In the genomic region with DNA sequence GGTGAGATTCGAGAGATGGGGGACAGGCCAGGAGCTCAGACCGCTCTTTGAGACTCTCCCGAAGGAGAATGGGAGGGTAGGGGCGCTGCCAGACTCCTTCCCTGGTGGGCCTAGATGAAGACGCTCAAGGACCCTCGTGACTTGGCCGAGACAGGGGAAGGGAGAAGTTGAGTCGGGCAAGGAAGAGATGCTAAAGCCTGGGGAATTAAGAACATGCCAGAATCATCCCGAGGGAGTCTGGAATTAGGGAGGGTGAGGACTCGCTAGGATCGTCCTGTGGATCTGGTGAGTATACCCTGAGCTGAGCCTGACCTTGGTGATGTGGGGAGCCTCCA, we compare ENCODE assay signal across 9 cellular contexts. TPM values are rescaled to one million over a fixed set of nuclear protein-coding genes. Genes with fewer than 3 reads are reported as not detected.
DNase-seq lines count a peak whose midpoint lies in the region; ATAC-seq and TF ChIP-seq lines count a peak whose summit lies in the region.
"Had no signal": no experiment of that assay in that cellular context is flagged by ENCODE, and none has a peak within 500 bp of the region (broad histone marks: within the 10 kb centered on the region; RNA-seq: fewer than 3 reads in every experiment).

No MANE protein-coding gene starts in this region.

- H3K4me1 Mint-ChIP-seq in IgD-negative memory B cell, result peaks cover 0 to 8% (median 6%) of the 10 kb centered on the region in 3 donors
- peaks cover 13% of the 10 kb centered on the region for H3K4me1 Mint-ChIP-seq in central memory CD8-positive, alpha-beta T cell
- H3K4me1 Mint-ChIP-seq in naive thymus-derived CD8-positive, alpha-beta T cell, result peaks cover 6 to 19% (median 16%) of the 10 kb centered on the region in 4 donors

- peak overlapping the region; percentile 68 to 94 (median 86) for H3K4me3 Mint-ChIP-seq in IgD-negative memory B cell
- peak overlapping the region; percentile 82 for H3K4me3 Mint-ChIP-seq in central memory CD8-positive, alpha-beta T cell
- peak overlapping the region; percentile 78 to 90 (median 85) for H3K4me3 Mint-ChIP-seq in naive thymus-derived CD8-positive, alpha-beta T cell

- peaks cover 51% of the 10 kb centered on the region for H3K36me3 ChIP-seq in BE2C

- peak overlapping the region; percentile 92 for H3K4me3 ChIP-seq in BE2C (ENCODE audit: low read depth, low read length)

- H3K27ac Mint-ChIP-seq in IgD-negative memory B cell, result peak overlapping the region in 2 of 3 donors; percentile 53 to 65
- no peak overlapping the region for H3K27ac Mint-ChIP-seq in central memory CD8-positive, alpha-beta T cell (ENCODE audit: low read depth)
- peak overlapping the region in 2 of 10 donors; percentile 60 to 89 for H3K27ac Mint-ChIP-seq in naive thymus-derived CD8-positive, alpha-beta T cell

- H3K36me3 Mint-ChIP-seq in IgD-negative memory B cell, result peaks cover 2% of the 10 kb centered on the region
- peaks cover 34% of the 10 kb centered on the region for H3K36me3 Mint-ChIP-seq in central memory CD8-positive, alpha-beta T cell (ENCODE audit: insufficient read depth)
- peaks cover 0 to 36% (median 3%) of the 10 kb centered on the region in 3 donors for H3K36me3 Mint-ChIP-seq in naive thymus-derived CD8-positive, alpha-beta T cell

- no peak for ATAC-seq in central memory CD8-positive, alpha-beta T cell (replicated peaks; ENCODE audit: extremely low read depth, poor library complexity, severe bottlenecking)
- ATAC-seq in naive thymus-derived CD8-positive, alpha-beta T cell, result no peak
- ATAC-seq in HG02840 (IDR thresholded peaks at IDR 0.05; ENCODE audit: low FRiP score, unreplicated experiment), result no peak
- no peak for ATAC-seq in left lobe of liver

- DNase-seq in BE2C, result no peak
- no peak for DNase-seq in central memory CD8-positive, alpha-beta T cell (ENCODE audit: low spot score in 2 of 2)
- DNase-seq in naive thymus-derived CD8-positive, alpha-beta T cell, result no peak
- no peak for DNase-seq in activated CD8-positive, alpha-beta memory T cell treated with anti-CD3 and anti-CD28 coated beads, Interleukin-2, amount 50 U/mL, for 4 hours
- no peak for DNase-seq in AG20443 (ENCODE audit: low spot score)
- DNase-seq in left lobe of liver (ENCODE audit: low spot score), result no peak

- no peaks in the 10 kb centered on the region for H3K9me3 ChIP-seq in BE2C

- no peaks in the 10 kb centered on the region for H3K9me3 Mint-ChIP-seq in IgD-negative memory B cell
- no peaks in the 10 kb centered on the region for H3K9me3 Mint-ChIP-seq in central memory CD8-positive, alpha-beta T cell
- no peaks in the 10 kb centered on the region for H3K9me3 Mint-ChIP-seq in naive thymus-derived CD8-positive, alpha-beta T cell

- POLR2A ChIA-PET in naive thymus-derived CD8-positive, alpha-beta T cell (lab: Charles Lee), result interaction anchor here (0.6 to 1.6 kb wide), 4 partner anchors 9 to 450 kb away, joined by 3 to 4 read pairs (median 4); partner anchors contain the start of genes SNX21 and SYS1

- no peaks in the 10 kb centered on the region for H3K4me1 ChIP-seq in BE2C

- H3K27me3 Mint-ChIP-seq in IgD-negative memory B cell, result no peaks in the 10 kb centered on the region
- no peaks in the 10 kb centered on the region for H3K27me3 Mint-ChIP-seq in central memory CD8-positive, alpha-beta T cell
- H3K27me3 Mint-ChIP-seq in naive thymus-derived CD8-positive, alpha-beta T cell, result no peaks in the 10 kb centered on the region

- H3K27me3 ChIP-seq in BE2C, result no peaks in the 10 kb centered on the region

- TF ChIP-seq CTCF in BE2C (IDR thresholded peaks at IDR 0.05; ENCODE audit: low read depth, low read length), result no peak

RNA-seq across cellular contexts. Expression of gene UBE2C, which starts 0.5 kb away (rescaled TPM):
- 38.2 TPM for polyA plus RNA-seq in BE2C (2012; ENCODE audit: insufficient read depth, insufficient read length, low read depth)
- 0.46 TPM for polyA plus RNA-seq in IgD-negative memory B cell
- under 1 TPM in 1 of 2 experiments, not detected in 1; 0.44 TPM for total RNA-seq in naive thymus-derived CD8-positive, alpha-beta T cell
- polyA plus RNA-seq in naive thymus-derived CD8-positive, alpha-beta T cell, result not detected
- 0.96 TPM for total RNA-seq in left lobe of liver

RNA-seq across cellular contexts. Expression of gene TNNC2, which starts 14.1 kb away (rescaled TPM):
- not detected for polyA plus RNA-seq in BE2C (2012; ENCODE audit: insufficient read depth, insufficient read length, low read depth)
- polyA plus RNA-seq in IgD-negative memory B cell, result 3.2 TPM
- under 1 TPM in 1 of 2 experiments, not detected in 1; 0.58 TPM for total RNA-seq in naive thymus-derived CD8-positive, alpha-beta T cell
- under 1 TPM in 1 of 3 donors, not detected in 2; 0.53 TPM for polyA plus RNA-seq in naive thymus-derived CD8-positive, alpha-beta T cell
- not detected for total RNA-seq in left lobe of liver

RNA-seq across cellular contexts. Expression of gene SNX21, which starts 20.6 kb away (rescaled TPM):
- polyA plus RNA-seq in BE2C (2012; ENCODE audit: insufficient read depth, insufficient read length, low read depth), result 7.0 TPM
- polyA plus RNA-seq in IgD-negative memory B cell, result 2.4 TPM
- total RNA-seq in naive thymus-derived CD8-positive, alpha-beta T cell, result 1 to 10 TPM; 1.3 to 1.8 TPM
- polyA plus RNA-seq in naive thymus-derived CD8-positive, alpha-beta T cell, result 1 to 10 TPM in 2 of 3 donors, under 1 TPM in 1; 0.30 to 2.2 (median 1.4) TPM
- 7.9 TPM for total RNA-seq in left lobe of liver

RNA-seq across cellular contexts. Expression of gene DNTTIP1, which starts 21.2 kb away (rescaled TPM):
- polyA plus RNA-seq in BE2C (2012; ENCODE audit: insufficient read depth, insufficient read length, low read depth), result 79.2 TPM
- polyA plus RNA-seq in IgD-negative memory B cell, result 39.7 TPM
- 10 to 100 TPM; 18.5 to 26.3 TPM for total RNA-seq in naive thymus-derived CD8-positive, alpha-beta T cell
- polyA plus RNA-seq in naive thymus-derived CD8-positive, alpha-beta T cell, result 10 to 100 TPM; 26.3 to 41.2 (median 29.5) TPM
- 10.3 TPM for total RNA-seq in left lobe of liver

RNA-seq across cellular contexts. Expression of gene WFDC3, which starts 21.3 kb away (rescaled TPM):
- 0.79 TPM for polyA plus RNA-seq in BE2C (2012; ENCODE audit: insufficient read depth, insufficient read length, low read depth)
- not detected for polyA plus RNA-seq in IgD-negative memory B cell
- not detected for total RNA-seq in naive thymus-derived CD8-positive, alpha-beta T cell
- polyA plus RNA-seq in naive thymus-derived CD8-positive, alpha-beta T cell, result under 1 TPM in 1 of 3 donors, not detected in 2; 0.73 TPM
- total RNA-seq in left lobe of liver, result not detected
- total RNA-seq: subcutaneous adipose tissue had no signal
